8 cellular contexts compared by ENCODE assay signal in the genomic region with DNA sequence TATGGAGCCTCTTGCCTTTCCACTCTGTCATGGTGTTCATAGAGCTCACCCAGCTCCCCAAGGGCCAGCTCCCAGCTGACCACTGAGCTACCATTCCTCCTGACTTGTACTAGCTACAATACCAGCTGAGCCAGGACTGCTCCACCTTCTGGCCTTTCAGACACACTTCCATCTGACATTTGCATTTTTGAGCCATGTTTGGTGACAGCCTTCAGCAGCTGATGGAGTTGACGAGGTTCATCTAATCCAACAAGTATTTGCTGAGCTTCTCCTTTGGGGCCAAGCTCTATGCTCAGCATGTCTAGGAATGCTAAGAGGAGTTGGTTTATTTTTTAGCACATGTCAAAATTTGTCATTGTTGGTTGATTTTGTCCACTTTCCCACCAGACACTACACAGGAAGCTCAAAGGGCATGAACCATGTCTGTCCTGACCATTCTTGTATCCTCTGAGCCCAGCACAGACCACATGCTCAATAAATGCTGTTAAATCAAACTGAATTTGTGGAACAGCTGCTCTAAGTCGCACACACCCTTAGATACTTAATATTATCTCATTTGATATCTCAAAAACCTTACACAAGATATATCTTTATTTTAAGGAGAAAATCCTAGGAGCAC.
DNase-seq lines count a peak whose midpoint lies in the region; ATAC-seq and TF ChIP-seq lines count a peak whose summit lies in the region.

No MANE protein-coding gene starts in this region.

- no peaks in the 10 kb centered on the region for H3K27me3 ChIP-seq in gastrocnemius medialis

- in situ Hi-C loops in gastrocnemius medialis (cut with MboI; ENCODE audit: low sequenced_read_pairs in 4 of 4): no loop called here

- DNase-seq in LHCN-M2 (ENCODE audit: low read depth) (peak; percentile 94), fibroblast of mammary gland (ENCODE audit: low read depth) (peak; percentile 25), gastrocnemius medialis (peak in 1 of 2 donors; percentile 50), GM03348 (ENCODE audit: low spot score) (no peak)
- DNase-seq in effector CD8-positive, alpha-beta T cell (lab: John Stamatoyannopoulos, UW): no peak
- DNase-seq in activated T-cell treated with anti-CD3 and anti-CD28 coated beads, Interleukin-2, amount 50 U/mL, for 48 hours: no peak

- peak; percentile 24 for TF ChIP-seq CTCF in fibroblast of mammary gland (conservative IDR thresholded peaks at IDR 0.05; ENCODE audit: control insufficient read depth, insufficient read depth, low read depth, low read length)
- peak in 4 of 5 experiments; percentile 36 to 40 (median 38) for TF ChIP-seq CTCF in gastrocnemius medialis (IDR thresholded peaks at IDR 0.05 in 4 of 5, conservative IDR thresholded peaks at IDR 0.05 in 1 of 5)

- H3K9me3 ChIP-seq in gastrocnemius medialis: no peaks in the 10 kb centered on the region

- intact Hi-C loops in gastrocnemius medialis (cut with DNase I; ENCODE audit: low total_unique reads): no loop called here

- ATAC-seq in GM18867 (IDR thresholded peaks at IDR 0.05; ENCODE audit: unreplicated experiment) (peak; percentile 93), gastrocnemius medialis (peak; percentile 70 to 94), GM21737 (IDR thresholded peaks at IDR 0.05; ENCODE audit: unreplicated experiment) (no peak)

- no peaks in the 10 kb centered on the region for H3K36me3 ChIP-seq in gastrocnemius medialis

- H3K4me1 ChIP-seq in gastrocnemius medialis: peaks cover 5 to 6% of the 10 kb centered on the region in 2 donors

- no peak for TF ChIP-seq POLR2A in gastrocnemius medialis (IDR thresholded peaks at IDR 0.05)

- H3K27ac ChIP-seq in gastrocnemius medialis: no peak overlapping the region

- no peak overlapping the region for H3K4me3 ChIP-seq in fibroblast of mammary gland (ENCODE audit: control insufficient read depth, low read depth, low read length)
- H3K4me3 ChIP-seq in gastrocnemius medialis: no peak overlapping the region

Comparison
In these comparisons a context has a peak if more than half of its experiments do, and no peak if none do; other contexts are left out.
1. DNase-seq: peak in LHCN-M2 (single experiment) and fibroblast of mammary gland (single experiment); none in effector CD8-positive, alpha-beta T cell (single experiment), activated T-cell treated with anti-CD3 and anti-CD28 coated beads, Interleukin-2, amount 50 U/mL, for 48 hours (0 of 2) and GM03348 (single experiment).